Comparison of ENCODE assay signal across 8 cellular contexts in genomic region chr4:153759407-153760226, GRCh38.
A peak's percentile ranks its signal among the peaks of the same experiment; 100 is the strongest.
DNase-seq lines count a peak whose midpoint lies in the region; ATAC-seq lines count a peak whose summit lies in the region.

RNF175 (minus strand) TSS chr4:153760024; CDS start chr4:153759862, 162 bp downstream.

- DNase-seq in activated CD4-positive, CD25-positive, alpha-beta regulatory T cell treated with anti-CD3 and anti-CD28 coated beads, Interleukin-2, amount 50 U/mL, for 72 hours = no peak
- DNase-seq in astrocyte of the hippocampus (ENCODE audit: low read depth, low spot score) (peak; percentile 59), NCI-H2107 (lab: John Stamatoyannopoulos, UW) (no peak)
- DNase-seq in stimulated activated CD4-positive, alpha-beta T cell treated with anti-CD3 and anti-CD28 coated beads, Interleukin-1b, Interleukin-23, amount 100 ng/mL, for 48 hours = peak; percentile 13

- no peaks in the 10 kb centered on the region for H3K36me3 ChIP-seq in iPS-20b (ENCODE audit: insufficient read depth, low read depth, low read length)

- H3K4me1 ChIP-seq in iPS-20b (ENCODE audit: insufficient read depth, low read length) = peaks cover 23% of the 10 kb centered on the region

- peak; percentile 33 to 39 for ATAC-seq in activated CD4-positive, CD25-positive, alpha-beta regulatory T cell treated with anti-CD3 and anti-CD28 coated beads, Interleukin-2, amount 50 U/mL, for 24 hours
- ATAC-seq in GM18867 (IDR thresholded peaks at IDR 0.05; ENCODE audit: unreplicated experiment) (no peak), HG03039 (IDR thresholded peaks at IDR 0.05; ENCODE audit: unreplicated experiment) (no peak)

- H3K27me3 ChIP-seq in iPS-20b (ENCODE audit: insufficient read depth, low read length) = peaks cover 19% of the 10 kb centered on the region

- H3K27ac ChIP-seq in iPS-20b (ENCODE audit: low read length) = peak within 1 kb of the TSS; percentile 29

- H3K9ac ChIP-seq in iPS-20b (ENCODE audit: low read depth, low read length) = peak within 1 kb of the TSS; percentile 70

- H3K9me3 ChIP-seq in iPS-20b (ENCODE audit: insufficient read depth, low read depth, low read length) = no peaks in the 10 kb centered on the region

- H3K4me3 ChIP-seq in iPS-20b (ENCODE audit: low read length) = peak within 1 kb of the TSS; percentile 81

Comparison
In these comparisons a context has a peak if more than half of its experiments do, and no peak if none do; other contexts are left out.
1. ATAC-seq: peak in activated CD4-positive, CD25-positive, alpha-beta regulatory T cell treated with anti-CD3 and anti-CD28 coated beads, Interleukin-2, amount 50 U/mL, for 24 hours (2 of 2); none in GM18867 (single experiment) and HG03039 (single experiment).
2. DNase-seq: peak in astrocyte of the hippocampus (single experiment) and stimulated activated CD4-positive, alpha-beta T cell treated with anti-CD3 and anti-CD28 coated beads, Interleukin-1b, Interleukin-23, amount 100 ng/mL, for 48 hours (single experiment); none in activated CD4-positive, CD25-positive, alpha-beta regulatory T cell treated with anti-CD3 and anti-CD28 coated beads, Interleukin-2, amount 50 U/mL, for 72 hours (single experiment) and NCI-H2107 (single experiment).